14 cellular contexts compared by ENCODE assay signal in genomic region chrX:153828308-153828707, GRCh38. TPM values are rescaled to one million over a fixed set of nuclear protein-coding genes. Genes with fewer than 3 reads are reported as not detected.
DNase-seq lines count a peak whose midpoint lies in the region; ATAC-seq and TF ChIP-seq lines count a peak whose summit lies in the region.
"Had no signal": no experiment of that assay in that cellular context is flagged by ENCODE, and none has a peak within 500 bp of the region (broad histone marks: within the 10 kb centered on the region; RNA-seq: fewer than 3 reads in every experiment).

No MANE protein-coding gene starts in this region.

- 19% methylated on average over 7 of the region's 17 CpGs for WGBS in esophagus muscularis mucosa

- DNase-seq in HEK293T (ENCODE audit: extremely low spot score) (peak; percentile 6), esophagus muscularis mucosa (ENCODE audit: extremely low spot score) (no peak), natural killer cell (no peak), type B pancreatic cell (ENCODE audit: extremely low spot score, unreplicated experiment) (no peak), cerebellum (ENCODE audit: low spot score) (no peak)
- DNase-seq in stimulated activated naive CD8-positive, alpha-beta T cell treated with anti-CD3 and anti-CD28 coated beads, Interleukin-15, Interleukin-2, amounts not matched to agents 100 U/mL and 50 U/mL, for 24 hours, result no peak
- no peak for DNase-seq in NK-92 treated with Interleukin-12 subunit alpha and Interleukin-12 subunit beta, amount 100 ng/mL, for 24 hours (lab: John Stamatoyannopoulos, UW)
- DNase-seq: activated naive CD4-positive, alpha-beta T cell treated with anti-CD3 and anti-CD28 coated beads, Interleukin-2, amount 10 ng/mL, durations not matched to agents 7 days and 5 days; foreskin melanocyte; left lung; NCI-H1436; NCI-H524 treated with DMSO at 0.1 percent for 48 hours; stimulated activated CD4-positive, alpha-beta T cell treated with anti-CD3 and anti-CD28 coated beads, Interleukin-4, amount 100 ng/mL, for 24 hours had no signal

- no peaks in the 10 kb centered on the region for H3K9me3 ChIP-seq in esophagus muscularis mucosa
- H3K9me3 ChIP-seq: left lung had no signal

- TF ChIP-seq POLR2A in esophagus muscularis mucosa (IDR thresholded peaks at IDR 0.05; ENCODE audit: low read depth), result no peak

- CTCF ChIA-PET in HEK293T (lab: Yijun Ruan, JAX), result no interaction called here

- intact Hi-C loops in esophagus muscularis mucosa (cut with DNase I) (no loop called here), natural killer cell (cut with micrococcal nuclease) (no loop called here)

- ATAC-seq in natural killer cell, result no peak
- ATAC-seq in stimulated activated naive CD8-positive, alpha-beta T cell treated with anti-CD3 and anti-CD28 coated beads, Interleukin-15, Interleukin-2, amounts not matched to agents 100 U/mL and 50 U/mL, for 24 hours, result no peak

- no peaks in the 10 kb centered on the region for H3K36me3 ChIP-seq in esophagus muscularis mucosa
- H3K36me3 ChIP-seq: left lung had no signal

- no peaks in the 10 kb centered on the region for H3K36me3 Mint-ChIP-seq in natural killer cell
- peaks cover 9% of the 10 kb centered on the region for H3K36me3 Mint-ChIP-seq in type B pancreatic cell
- H3K36me3 Mint-ChIP-seq: activated naive CD4-positive, alpha-beta T cell treated with anti-CD3 and anti-CD28 coated beads, Interleukin-2, amount 10 ng/mL, durations not matched to agents 7 days and 5 days had no signal

- no peak for TF ChIP-seq EP300 in esophagus muscularis mucosa (IDR thresholded peaks at IDR 0.05)

- H3K4me1 Mint-ChIP-seq in natural killer cell (peaks cover 36 to 43% of the 10 kb centered on the region in 2 donors), type B pancreatic cell (ENCODE audit: unreplicated experiment) (no peaks in the 10 kb centered on the region)

- H3K27me3 Mint-ChIP-seq in natural killer cell (ENCODE audit: low read depth in 2 of 2) (no peaks in the 10 kb centered on the region), type B pancreatic cell (peaks cover 46% of the 10 kb centered on the region)

- H3K4me3 ChIP-seq in esophagus muscularis mucosa, result peak overlapping the region; percentile 55 to 67 (median 60)
- H3K4me3 ChIP-seq: left lung had no signal

- peak overlapping the region; percentile 68 to 75 (median 74) for H3K27ac ChIP-seq in esophagus muscularis mucosa (replicated peaks in 1 of 4)
- H3K27ac ChIP-seq: left lung had no signal

- peaks cover 10 to 33% (median 25%) of the 10 kb centered on the region in 4 donors for H3K4me1 ChIP-seq in esophagus muscularis mucosa

- H3K9me3 Mint-ChIP-seq in natural killer cell, result no peaks in the 10 kb centered on the region
- H3K9me3 Mint-ChIP-seq in type B pancreatic cell, result peaks cover 13% of the 10 kb centered on the region
- H3K9me3 Mint-ChIP-seq: activated naive CD4-positive, alpha-beta T cell treated with anti-CD3 and anti-CD28 coated beads, Interleukin-2, amount 10 ng/mL, durations not matched to agents 7 days and 5 days; stimulated activated naive CD8-positive, alpha-beta T cell treated with anti-CD3 and anti-CD28 coated beads, Interleukin-15, Interleukin-2, amounts not matched to agents 100 ng/mL and 50 ng/mL, for 24 hours had no signal

- H3K4me3 Mint-ChIP-seq in natural killer cell (peak overlapping the region; percentile 63), type B pancreatic cell (peak overlapping the region; percentile 44)
- H3K4me3 Mint-ChIP-seq: activated naive CD4-positive, alpha-beta T cell treated with anti-CD3 and anti-CD28 coated beads, Interleukin-2, amount 10 ng/mL, durations not matched to agents 7 days and 5 days; stimulated activated naive CD8-positive, alpha-beta T cell treated with anti-CD3 and anti-CD28 coated beads, Interleukin-15, Interleukin-2, amounts not matched to agents 100 ng/mL and 50 ng/mL, for 24 hours had no signal

- H3K27me3 ChIP-seq in esophagus muscularis mucosa, result peaks cover 0 to 5% (median 0%) of the 10 kb centered on the region in 4 donors

- POLR2A ChIA-PET in HEK293T (lab: Yijun Ruan, JAX), result interaction anchor here (1.6 kb wide), 1 partner anchor 58 kb away, joined by 3 read pairs; the partner anchor contains the start of gene L1CAM

- no peak for TF ChIP-seq CTCF in esophagus muscularis mucosa (IDR thresholded peaks at IDR 0.05)
- no peak for TF ChIP-seq CTCF in natural killer cell (IDR thresholded peaks at IDR 0.05)
- no peak for TF ChIP-seq CTCF in type B pancreatic cell (conservative IDR thresholded peaks at IDR 0.05)

- peak overlapping the region; percentile 22 to 66 for H3K27ac Mint-ChIP-seq in natural killer cell
- no peak overlapping the region for H3K27ac Mint-ChIP-seq in type B pancreatic cell
- H3K27ac Mint-ChIP-seq: activated naive CD4-positive, alpha-beta T cell treated with anti-CD3 and anti-CD28 coated beads, Interleukin-2, amount 10 ng/mL, durations not matched to agents 7 days and 5 days; stimulated activated naive CD8-positive, alpha-beta T cell treated with anti-CD3 and anti-CD28 coated beads, Interleukin-15, Interleukin-2, amounts not matched to agents 100 ng/mL and 50 ng/mL, for 24 hours had no signal

TF ChIP-seq in HEK293T, 16 proteins besides CTCF, POLR2A, EP300 and RAD21:
- TF ChIP-seq ZNF384 (IDR thresholded peaks at IDR 0.05), result no peak
- TF ChIP-seq SUZ12 (IDR thresholded peaks at IDR 0.05), result no peak
- TF ChIP-seq HDGF (IDR thresholded peaks at IDR 0.05; ENCODE audit: borderline replicate concordance), result no peak
- no peak for TF ChIP-seq ELF4 (IDR thresholded peaks at IDR 0.05)
- TF ChIP-seq TARDBP (IDR thresholded peaks at IDR 0.05), result no peak
- no peak for TF ChIP-seq L3MBTL2 (conservative IDR thresholded peaks at IDR 0.05)
- TF ChIP-seq NFRKB (IDR thresholded peaks at IDR 0.05), result no peak
- TF ChIP-seq LEF1 (IDR thresholded peaks at IDR 0.05; ENCODE audit: borderline replicate concordance), result no peak
- TF ChIP-seq SP1 (IDR thresholded peaks at IDR 0.05), result no peak
- TF ChIP-seq FOXA1 (IDR thresholded peaks at IDR 0.05), result no peak

RNA-seq across cellular contexts. Expression of gene PDZD4, which starts 2.0 kb away (rescaled TPM):
- total RNA-seq in esophagus muscularis mucosa (10 to 100 TPM; 20.0 to 48.4 (median 36.9) TPM), natural killer cell (100 to 1,000 TPM; 101 to 177 (median 157) TPM), type B pancreatic cell (ENCODE audit: low replicate concordance) (2.7 and 23.9 TPM in 2 replicates), cerebellum (89.6 TPM)

RNA-seq across cellular contexts. Expression of gene SSR4, which starts 33.8 kb away (rescaled TPM):
- 100 to 1,000 TPM; 100 to 115 (median 109) TPM for total RNA-seq in esophagus muscularis mucosa
- total RNA-seq in natural killer cell, result 100 to 1,000 TPM; 160 to 280 (median 189) TPM
- total RNA-seq in type B pancreatic cell (ENCODE audit: low replicate concordance), result 271 and 390 TPM in 2 replicates
- 68.6 TPM for total RNA-seq in cerebellum

RNA-seq across cellular contexts. Expression of gene IDH3G, which starts 34.1 kb away (rescaled TPM):
- 10 to 100 TPM; 52.3 to 76.3 (median 70.3) TPM for total RNA-seq in esophagus muscularis mucosa
- 10 to 100 TPM; 70.1 to 76.5 (median 71.1) TPM for total RNA-seq in natural killer cell
- 42.9 and 50.0 TPM in 2 replicates for total RNA-seq in type B pancreatic cell (ENCODE audit: low replicate concordance)
- 31.1 TPM for total RNA-seq in cerebellum

RNA-seq across cellular contexts. Expression of gene SRPK3, which starts 47.5 kb away (rescaled TPM):
- total RNA-seq in esophagus muscularis mucosa (1 to 10 TPM in 2 of 4 donors, under 1 TPM in 2; 0.52 to 2.2 (median 1.1) TPM), natural killer cell (not detected), type B pancreatic cell (ENCODE audit: low replicate concordance) (not detected in 2 replicates), cerebellum (0.18 TPM)

RNA-seq across cellular contexts. Expression of gene L1CAM, which starts 57.7 kb away (rescaled TPM):
- 10 to 100 TPM; 22.4 to 47.9 (median 30.0) TPM for total RNA-seq in esophagus muscularis mucosa
- under 1 TPM in 2 of 3 donors, not detected in 1; 0.23 to 0.98 TPM for total RNA-seq in natural killer cell
- total RNA-seq in type B pancreatic cell (ENCODE audit: low replicate concordance), result 2.9 and 12.6 TPM in 2 replicates
- 107 TPM for total RNA-seq in cerebellum
